In genomic region chr22:22084089-22084711, GRCh38 we compare ENCODE assay signal across 24 cellular contexts.
A peak's percentile ranks its signal among the peaks of the same experiment; 100 is the strongest.
DNase-seq lines count a peak whose midpoint lies in the region; ATAC-seq and TF ChIP-seq lines count a peak whose summit lies in the region.
"Had no signal": no experiment of that assay in that cellular context is flagged by ENCODE, and none has a peak within 500 bp of the region (broad histone marks: within the 10 kb centered on the region; RNA-seq: fewer than 3 reads in every experiment).

No MANE protein-coding gene starts in this region.

- H2AFZ ChIP-seq in IMR-90 (replicated peaks; ENCODE audit: low read length, poor library complexity) (peak overlapping the region; percentile 34), neuronal stem cell (ENCODE audit: low read length) (no peak overlapping the region)
- H2AFZ ChIP-seq: GM23338 had no signal

- H3K79me1 ChIP-seq in IMR-90 (ENCODE audit: low read depth in 1 of 2, low read length in 2 of 2) = no peaks in the 10 kb centered on the region
- H3K79me1 ChIP-seq in neuronal stem cell (ENCODE audit: low read depth, low read length) = no peaks in the 10 kb centered on the region

- H3K23ac ChIP-seq in IMR-90 (ENCODE audit: low read depth, low read length) (no peak overlapping the region), neuronal stem cell (ENCODE audit: low read depth, low read length, poor library complexity) (peak overlapping the region; percentile 1)

- intact Hi-C loops in IMR-90 (cut with micrococcal nuclease) = no loop called here

- BruUV-seq in IMR-90 (replicated peaks; lab: Mats Ljungman, UMichigan) = no TSS peak

- H3K4me1 Mint-ChIP-seq in stimulated activated effector memory CD8-positive, alpha-beta T cell treated with anti-CD3 and anti-CD28 coated beads, Interleukin-12 subunit alpha, Interleukin-12 subunit beta, amount 100 ng/mL, for 72 hours = no peaks in the 10 kb centered on the region
- H3K4me1 Mint-ChIP-seq: B cell; CD4-positive, CD25-positive, alpha-beta regulatory T cell; GM23338; H9 had no signal

- CTCF ChIA-PET in IMR-90 (lab: Yijun Ruan, JAX) = interaction anchor here (1.4 to 2.1 kb wide), 2 partner anchors 27 to 582 kb away, joined by 3 to 6 read pairs; no protein-coding TSS in a partner anchor

- ATAC-seq in IMR-90 (ENCODE audit: low read depth) (no peak), HG03460 (IDR thresholded peaks at IDR 0.05; ENCODE audit: unreplicated experiment) (no peak)
- no peak for ATAC-seq in stimulated activated effector memory CD8-positive, alpha-beta T cell treated with anti-CD3 and anti-CD28 coated beads, Interleukin-12 subunit alpha, Interleukin-12 subunit beta, amount 100 ng/mL, for 72 hours
- ATAC-seq: A549; CD8-positive, alpha-beta T cell; GM12878; GM23338; HCT116 had no signal

- H4K91ac ChIP-seq in IMR-90 (ENCODE audit: insufficient read depth, low read depth, low read length) (0 out of 2 replicates have a peak overlapping the region, but pooled peaks have one; percentile 50), neuronal stem cell (ENCODE audit: low read depth, low read length, poor library complexity) (no peak overlapping the region)

- in situ Hi-C loops in IMR-90 (cut with MboI; ENCODE audit: low sequenced_read_pairs) = no loop called here

- no peak for TF ChIP-seq POLR2A in IMR-90 (IDR thresholded peaks at IDR 0.05; ENCODE audit: low read depth, low read length)

- H3K18ac ChIP-seq in IMR-90 (ENCODE audit: low read depth, low read length) = no peak overlapping the region
- H3K18ac ChIP-seq in neuronal stem cell (ENCODE audit: low read length) = no peak overlapping the region

- no peaks in the 10 kb centered on the region for H3K36me3 Mint-ChIP-seq in stimulated activated effector memory CD8-positive, alpha-beta T cell treated with anti-CD3 and anti-CD28 coated beads, Interleukin-12 subunit alpha, Interleukin-12 subunit beta, amount 100 ng/mL, for 72 hours
- H3K36me3 Mint-ChIP-seq: CD8-positive, alpha-beta T cell had no signal

- no peak overlapping the region for H4K8ac ChIP-seq in IMR-90 (ENCODE audit: low read depth in 2 of 2, low read length in 2 of 2)
- no peak overlapping the region for H4K8ac ChIP-seq in neuronal stem cell (ENCODE audit: low read depth, low read length)

- H2AK5ac ChIP-seq in IMR-90 (ENCODE audit: low read depth, low read length) = peak overlapping the region; percentile 62; the same call in 1 of the 2 replicates
- H2AK5ac ChIP-seq in neuronal stem cell (ENCODE audit: low read depth, low read length) = no peak overlapping the region

- H4K20me1 ChIP-seq in IMR-90 (ENCODE audit: insufficient read depth, low read length) = no peaks in the 10 kb centered on the region
- H4K20me1 ChIP-seq: BLaER1 had no signal

- H3K4me2 ChIP-seq in IMR-90 (ENCODE audit: low read depth, low read length) = no peak overlapping the region
- H3K4me2 ChIP-seq in neuronal stem cell (ENCODE audit: insufficient read depth, low read length, poor library complexity, severe bottlenecking) = no peak overlapping the region
- H3K4me2 ChIP-seq: A549, BLaER1, GM23338 had no signal

- H3K27ac ChIP-seq in IMR-90 (ENCODE audit: insufficient read depth, low read length) (no peak overlapping the region), caudate nucleus (ENCODE audit: low read depth, low read length) (peak overlapping the region; percentile 31), neuronal stem cell (replicated peaks; ENCODE audit: low read length) (no peak overlapping the region), right atrium auricular region (no peak overlapping the region)
- H3K27ac ChIP-seq: A549, BLaER1, C4-2B had no signal

- no peak for DNase-seq in IMR-90
- DNase-seq in caudate nucleus (lab: John Stamatoyannopoulos, UW) = peak in 3 of 61 donors; percentile 21 to 45 (median 32)
- no peak for DNase-seq in neuronal stem cell (ENCODE audit: low spot score)
- DNase-seq in stimulated activated effector memory CD8-positive, alpha-beta T cell treated with anti-CD3 and anti-CD28 coated beads, Interleukin-12 subunit alpha, Interleukin-12 subunit beta, amount 100 ng/mL, for 72 hours (ENCODE audit: low spot score in 2 of 2) = peak in 1 of 2 donors; percentile 37
- no peak for DNase-seq in AG08396 (ENCODE audit: low spot score)
- DNase-seq in right atrium auricular region (ENCODE audit: low spot score) = no peak
- DNase-seq: 8988T; ACHN; Caco-2; CD4-positive, CD25-positive, alpha-beta regulatory T cell; CD8-positive, alpha-beta T cell; DMS 273 treated with DMSO at 0.1 percent for 48 hours; DMS79; EL; GDM1; H9 had no signal

- no peak overlapping the region for H2AK9ac ChIP-seq in IMR-90 (replicated peaks; ENCODE audit: low read depth, low read length, poor library complexity)

- dilution Hi-C loops in IMR-90 (cut with HindIII; ENCODE audit: low sequenced_read_pairs, unreplicated experiment) = no loop called here

- H3K56ac ChIP-seq in IMR-90 (ENCODE audit: extremely low read depth, insufficient read depth, low read length) = no peak overlapping the region

- H4K5ac ChIP-seq in IMR-90 (ENCODE audit: low read depth, low read length) = no peak overlapping the region; the same call in 1 of the 2 replicates

- H3K9me3 ChIP-seq in IMR-90 (ENCODE audit: control insufficient read depth, insufficient read depth, low read length) (no peaks in the 10 kb centered on the region), neuronal stem cell (replicated peaks in 1 of 2; ENCODE audit: control insufficient read depth in 2 of 2, insufficient read depth in 1 of 2, low read depth in 1 of 2, low read length in 2 of 2) (peaks cover 0 to 2% of the 10 kb centered on the region in 2 donors), right atrium auricular region (no peaks in the 10 kb centered on the region)
- H3K9me3 ChIP-seq: A549, BLaER1, Caco-2 had no signal

- H3K27ac Mint-ChIP-seq in stimulated activated effector memory CD8-positive, alpha-beta T cell treated with anti-CD3 and anti-CD28 coated beads, Interleukin-12 subunit alpha, Interleukin-12 subunit beta, amount 100 ng/mL, for 72 hours = peak overlapping the region; percentile 11
- H3K27ac Mint-ChIP-seq: B cell; CD4-positive, CD25-positive, alpha-beta regulatory T cell; CD8-positive, alpha-beta T cell; GM23338; H9 had no signal

- no CpG with 5 or more reads among the region's 4 CpGs for WGBS in IMR-90 (ENCODE audit: extremely low coverage in 2 of 2, insufficient read length in 1 of 2), 2 experiments
- WGBS in neuronal stem cell (ENCODE audit: extremely low coverage in 2 of 2, insufficient read length in 2 of 2, insufficient replicate concordance in 1 of 2), 2 donors = no CpG with 5 or more reads among the region's 4 CpGs

- H3K36me3 ChIP-seq in IMR-90 (ENCODE audit: control insufficient read depth, insufficient read depth, low read length) = no peaks in the 10 kb centered on the region
- H3K36me3 ChIP-seq in neuronal stem cell (replicated peaks in 1 of 2; ENCODE audit: control insufficient read depth in 2 of 2, insufficient read depth in 2 of 2, low read length in 2 of 2) = no peaks in the 10 kb centered on the region
- no peaks in the 10 kb centered on the region for H3K36me3 ChIP-seq in right atrium auricular region
- H3K36me3 ChIP-seq: BLaER1 had no signal

- peaks cover 19% of the 10 kb centered on the region; the same call in 1 of the 2 replicates for H3K9me1 ChIP-seq in IMR-90 (ENCODE audit: insufficient read depth, low read length)

- H3K14ac ChIP-seq in IMR-90 (replicated peaks; ENCODE audit: low read depth, low read length) (no peak overlapping the region), neuronal stem cell (ENCODE audit: low read length) (no peak overlapping the region)

- H3K9ac ChIP-seq in IMR-90 (ENCODE audit: low read depth, low read length) = no peak overlapping the region
- H3K9ac ChIP-seq in neuronal stem cell (ENCODE audit: low read depth, low read length, poor library complexity) = no peak overlapping the region
- H3K9ac ChIP-seq: BLaER1 had no signal

- H3K27me3 ChIP-seq in IMR-90 (ENCODE audit: control insufficient read depth, insufficient read depth, low read length) = peaks cover 17% of the 10 kb centered on the region
- H3K27me3 ChIP-seq in neuronal stem cell (ENCODE audit: control insufficient read depth in 3 of 3, insufficient read depth in 3 of 3, low read depth in 1 of 3, low read length in 3 of 3) = peaks cover 3 to 58% (median 50%) of the 10 kb centered on the region in 3 experiments
- H3K27me3 ChIP-seq in right atrium auricular region = no peaks in the 10 kb centered on the region
- H3K27me3 ChIP-seq: BLaER1 had no signal

- TF ChIP-seq CTCF in IMR-90 (conservative IDR thresholded peaks at IDR 0.05; ENCODE audit: low read depth, low read length) = no peak
- no peak for TF ChIP-seq CTCF in right atrium auricular region (IDR thresholded peaks at IDR 0.05)

- H3K4ac ChIP-seq in IMR-90 (ENCODE audit: low read depth, low read length) (no peak overlapping the region; the same call in 1 of the 2 replicates), neuronal stem cell (ENCODE audit: low read length) (no peak overlapping the region)

- H2BK20ac ChIP-seq in IMR-90 (ENCODE audit: low read depth, low read length) = no peak overlapping the region

- H3K9me3 Mint-ChIP-seq in stimulated activated effector memory CD8-positive, alpha-beta T cell treated with anti-CD3 and anti-CD28 coated beads, Interleukin-12 subunit alpha, Interleukin-12 subunit beta, amount 100 ng/mL, for 72 hours = no peaks in the 10 kb centered on the region
- H3K9me3 Mint-ChIP-seq: CD4-positive, CD25-positive, alpha-beta regulatory T cell; CD8-positive, alpha-beta T cell; GM23338; H9 had no signal

- H3K4me3 Mint-ChIP-seq in stimulated activated effector memory CD8-positive, alpha-beta T cell treated with anti-CD3 and anti-CD28 coated beads, Interleukin-12 subunit alpha, Interleukin-12 subunit beta, amount 100 ng/mL, for 72 hours = no peak overlapping the region
- H3K4me3 Mint-ChIP-seq: B cell; CD4-positive, CD25-positive, alpha-beta regulatory T cell; CD8-positive, alpha-beta T cell; GM23338; H9 had no signal

- POLR2A ChIA-PET in IMR-90 (lab: Charles Lee; ENCODE audit: unreplicated experiment) = no interaction called here

- H3K4me3 ChIP-seq in IMR-90 (ENCODE audit: insufficient read depth, low read depth, low read length) = no peak overlapping the region
- H3K4me3 ChIP-seq in neuronal stem cell (ENCODE audit: low read length in 2 of 2) = no peak overlapping the region
- H3K4me3 ChIP-seq in right atrium auricular region = no peak overlapping the region
- H3K4me3 ChIP-seq: A549, BLaER1, GM12878, GM23338 had no signal

- peak overlapping the region; percentile 14; the same call in 1 of the 2 replicates for H2BK120ac ChIP-seq in IMR-90 (ENCODE audit: low read depth, low read length)
- no peak overlapping the region for H2BK120ac ChIP-seq in neuronal stem cell (ENCODE audit: low read depth, low read length)

- no peak overlapping the region for H2BK5ac ChIP-seq in IMR-90 (ENCODE audit: low read depth, low read length, poor library complexity, severe bottlenecking)
- H2BK5ac ChIP-seq in neuronal stem cell (ENCODE audit: low read length) = no peak overlapping the region

- H2BK15ac ChIP-seq in IMR-90 (ENCODE audit: low read depth, low read length) (0 out of 3 replicates have a peak overlapping the region, but pooled peaks have one; percentile 28), neuronal stem cell (ENCODE audit: low read length) (no peak overlapping the region)

- H2BK12ac ChIP-seq in neuronal stem cell (ENCODE audit: low read length) = no peak overlapping the region

- TF ChIP-seq RAD21 in IMR-90 (IDR thresholded peaks at IDR 0.05; ENCODE audit: low read length) = no peak

- H3K4me1 ChIP-seq in IMR-90 (ENCODE audit: control insufficient read depth, insufficient read depth, low read length) (peaks cover 12% of the 10 kb centered on the region), neuronal stem cell (ENCODE audit: control insufficient read depth in 2 of 2, insufficient read depth in 1 of 2, low read depth in 1 of 2, low read length in 2 of 2) (no peaks in the 10 kb centered on the region), right atrium auricular region (no peaks in the 10 kb centered on the region)
- H3K4me1 ChIP-seq: A549, BLaER1, Caco-2 had no signal
